ENCODE assay signal across 17 cellular contexts in the genomic region with DNA sequence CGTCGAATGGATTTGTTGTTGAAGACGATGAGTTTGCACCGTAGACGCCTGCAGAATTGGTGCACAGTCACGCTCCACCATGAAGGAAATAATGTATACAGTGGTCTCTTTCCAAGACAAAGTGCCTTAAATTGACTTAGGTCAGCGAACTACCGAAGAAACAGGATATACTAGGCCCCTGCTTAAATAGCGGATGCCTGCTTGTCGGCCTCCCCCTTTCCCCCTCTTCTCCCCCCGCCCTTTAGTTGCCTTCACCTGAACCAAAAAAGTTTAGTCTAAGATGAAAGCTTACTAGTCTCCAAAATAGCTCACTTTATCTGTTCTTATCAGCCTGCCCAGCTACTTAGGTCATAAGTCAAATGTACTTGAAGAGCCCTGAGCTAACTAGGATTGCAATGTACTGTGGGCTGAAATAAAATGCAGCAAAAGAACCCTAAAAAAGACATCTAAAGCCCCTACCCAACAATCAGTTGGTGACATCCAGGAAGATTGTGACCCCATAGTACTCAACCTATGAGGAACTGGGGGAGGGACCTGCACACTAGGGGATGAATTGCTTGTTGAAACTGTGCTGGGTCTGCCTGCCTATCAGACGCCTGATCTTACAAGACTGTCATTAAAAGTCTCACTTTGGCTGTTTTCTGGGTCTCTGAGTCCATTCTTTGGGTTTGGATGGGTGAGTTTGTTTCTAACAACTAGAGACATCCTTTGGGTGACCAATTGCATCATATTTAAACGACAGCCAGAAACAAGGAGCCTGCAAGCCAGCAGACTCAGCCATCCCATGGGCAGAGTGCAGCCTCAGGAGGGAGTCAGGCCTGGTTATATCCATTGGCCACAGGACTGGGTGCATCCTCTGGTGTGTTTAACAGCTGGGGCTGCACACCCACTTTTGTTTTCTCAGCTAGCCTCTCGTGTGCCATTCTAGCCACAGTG. TPM values are rescaled to one million over a fixed set of nuclear protein-coding genes. Genes with fewer than 3 reads are reported as not detected.
"Had no signal": no experiment of that assay in that cellular context is flagged by ENCODE, and none has a peak within 500 bp of the region (broad histone marks: within the 10 kb centered on the region; RNA-seq: fewer than 3 reads in every experiment).

No MANE protein-coding gene starts in this region.

- H3K36me3 ChIP-seq: ascending aorta, gastroesophageal sphincter, ovary, right lobe of liver, suprapubic skin had no signal

- H3K27me3 ChIP-seq: ascending aorta, ovary, right lobe of liver had no signal

- ATAC-seq: activated naive CD8-positive, alpha-beta T cell treated with anti-CD3 and anti-CD28 coated beads, Interleukin-2, amount 50 U/mL, for 24 hours; gastroesophageal sphincter; right lobe of liver; stimulated activated naive CD8-positive, alpha-beta T cell treated with anti-CD3 and anti-CD28 coated beads, Interleukin-15, Interleukin-2, amounts not matched to agents 100 U/mL and 50 U/mL, for 24 hours had no signal

- H3K9me3 ChIP-seq: ascending aorta, gastroesophageal sphincter, ovary, right lobe of liver, suprapubic skin had no signal

- FAIRE-seq: bronchial epithelial cell, TTC549 had no signal

- H3K27ac ChIP-seq: ascending aorta, gastroesophageal sphincter, ovary, right lobe of liver, suprapubic skin had no signal

- H3K4me3 ChIP-seq: ascending aorta, gastroesophageal sphincter, ovary, right lobe of liver, suprapubic skin had no signal

- H3K4me1 ChIP-seq: ascending aorta, gastroesophageal sphincter, right lobe of liver, suprapubic skin had no signal

- DNase-seq: activated B cell treated with CpG ODN at 0.5 μM for 24 hours; activated CD4-positive, alpha-beta T cell treated with anti-CD3 and anti-CD28 coated beads for 48 hours; activated naive CD4-positive, alpha-beta T cell treated with anti-CD3 and anti-CD28 coated beads for 36 hours; activated naive CD8-positive, alpha-beta T cell treated with anti-CD3 and anti-CD28 coated beads, Interleukin-2, amount 50 U/mL, for 24 hours; endodermal cell; islet precursor cell; ovary; right lobe of liver; stimulated activated naive CD8-positive, alpha-beta T cell treated with anti-CD3 and anti-CD28 coated beads, Interleukin-15, Interleukin-2, amounts not matched to agents 100 U/mL and 50 U/mL, for 24 hours had no signal

RNA-seq across cellular contexts. Expression of gene ACOXL, which starts 14.5 kb away (rescaled TPM):
- total RNA-seq: activated naive CD4-positive, alpha-beta T cell treated with anti-CD3 and anti-CD28 coated beads for 36 hours; ascending aorta; bronchial epithelial cell; dermis microvascular lymphatic vessel endothelial cell; gastroesophageal sphincter; lung microvascular endothelial cell; neural crest cell; right lobe of liver had no signal
